In genomic region chr14:93619176-93619793, GRCh38 we compare ENCODE assay signal across 8 cellular contexts.
A peak's percentile ranks its signal among the peaks of the same experiment; 100 is the strongest.
DNase-seq lines count a peak whose midpoint lies in the region; ATAC-seq, FAIRE-seq and TF ChIP-seq lines count a peak whose summit lies in the region.

No MANE protein-coding gene starts in this region.

- TF ChIP-seq CTCF in nephron (IDR thresholded peaks at IDR 0.05; ENCODE audit: unreplicated experiment in 3 of 3) = peak; percentile 53 to 71 (median 63)

- H3K27ac Mint-ChIP-seq in nephron = no peak overlapping the region

- no peaks in the 10 kb centered on the region for H3K27me3 Mint-ChIP-seq in nephron (ENCODE audit: low read depth)

- H3K9me3 Mint-ChIP-seq in nephron = no peaks in the 10 kb centered on the region

- ATAC-seq in HG03521 (IDR thresholded peaks at IDR 0.05; ENCODE audit: unreplicated experiment) = no peak

- no peak overlapping the region for H3K4me3 Mint-ChIP-seq in nephron

- H3K36me3 Mint-ChIP-seq in nephron (ENCODE audit: low read depth) = no peaks in the 10 kb centered on the region

- H3K4me1 Mint-ChIP-seq in nephron = no peaks in the 10 kb centered on the region

- peak; percentile 91 for FAIRE-seq in endometrium (lab: Jason Lieb, UNC)

- DNase-seq in NCI-H2029 (lab: John Stamatoyannopoulos, UW) (peak; percentile 12), NCI-H2029 treated with DMSO at 0.1 percent for 48 hours (lab: John Stamatoyannopoulos, UW) (no peak), HPDE6-E6E7 (ENCODE audit: extremely low spot score) (peak; percentile 29), OCI-M2 (lab: John Stamatoyannopoulos, UW; ENCODE audit: unreplicated experiment) (peak; percentile 11), UCSD-AML1 (lab: John Stamatoyannopoulos, UW; ENCODE audit: unreplicated experiment) (no peak)

Comparison
In these comparisons a context has a peak if more than half of its experiments do, and no peak if none do; other contexts are left out.
1. DNase-seq: peak in NCI-H2029 (single experiment), HPDE6-E6E7 (single experiment) and OCI-M2 (single experiment); none in NCI-H2029 treated with DMSO at 0.1 percent for 48 hours (single experiment) and UCSD-AML1 (single experiment).